Comparison of ENCODE assay signal across 8 cellular contexts in genomic region chr12:57063991-57064725, GRCh38. TPM values are rescaled to one million over a fixed set of nuclear protein-coding genes. Genes with fewer than 3 reads are reported as not detected.
A peak's percentile ranks its signal among the peaks of the same experiment; 100 is the strongest.
DNase-seq lines count a peak whose midpoint lies in the region; ATAC-seq, FAIRE-seq and TF ChIP-seq lines count a peak whose summit lies in the region.

No MANE protein-coding gene starts in this region.

- no peak overlapping the region for H3K23ac ChIP-seq in mesendoderm (ENCODE audit: low read length)

- H3K9ac ChIP-seq in mesendoderm (ENCODE audit: low read length), result no peak overlapping the region

- FAIRE-seq in GM12891 (lab: Jason Lieb, UNC), result peak; percentile 45

- no peak overlapping the region for H2AK5ac ChIP-seq in mesendoderm (ENCODE audit: low read length)

- H3K27ac Mint-ChIP-seq in immature natural killer cell, result peak overlapping the region; percentile 88 to 96 (median 94)

- H3K27me3 Mint-ChIP-seq in immature natural killer cell (ENCODE audit: low read depth in 3 of 3), result peaks cover 0 to 1% (median 0%) of the 10 kb centered on the region in 3 donors

- peaks cover 0 to 15% (median 8%) of the 10 kb centered on the region in 3 donors for H3K36me3 Mint-ChIP-seq in immature natural killer cell

- H4K8ac ChIP-seq in mesendoderm (ENCODE audit: low read depth, low read length), result no peak overlapping the region

- H3K4me3 ChIP-seq in Peyer's patch (no peak overlapping the region), mesendoderm (ENCODE audit: low read length) (no peak overlapping the region)

- H3K27me3 ChIP-seq in Peyer's patch (no peaks in the 10 kb centered on the region), mesendoderm (ENCODE audit: insufficient read depth, low read length, poor library complexity) (no peaks in the 10 kb centered on the region)

- DNase-seq in GM12891 (ENCODE audit: insufficient read length, low spot score) (peak; percentile 38), Peyer's patch (peak in 1 of 3 donors; percentile 53), immature natural killer cell (peak; percentile 60 to 75 (median 66)), NCI-H1048 (lab: John Stamatoyannopoulos, UW) (no peak), NCI-H2029 (lab: John Stamatoyannopoulos, UW) (no peak), cerebellum (ENCODE audit: low spot score) (no peak), mesendoderm (no peak)

- WGBS in mesendoderm (ENCODE audit: extremely low coverage, insufficient coverage, low lambda C conversion rate), result no CpG with 5 or more reads among the region's 5 CpGs

- no peak overlapping the region for H3K18ac ChIP-seq in mesendoderm (ENCODE audit: low read length)

- no peak overlapping the region for H2BK120ac ChIP-seq in mesendoderm (ENCODE audit: low read depth, low read length)

- H3K4me1 ChIP-seq in Peyer's patch (peaks cover 0 to 20% (median 6%) of the 10 kb centered on the region in 4 donors), mesendoderm (ENCODE audit: control insufficient read depth, low read depth, low read length) (no peaks in the 10 kb centered on the region)

- H3K27ac ChIP-seq in Peyer's patch, result peak overlapping the region in 3 of 4 donors; percentile 37 to 73 (median 59)
- H3K27ac ChIP-seq in mesendoderm (ENCODE audit: low read depth, low read length), result no peak overlapping the region

- no peak overlapping the region for H3K4me2 ChIP-seq in mesendoderm (ENCODE audit: low read length)

- H3K79me1 ChIP-seq in mesendoderm (ENCODE audit: low read length), result no peaks in the 10 kb centered on the region

- TF ChIP-seq CTCF in Peyer's patch (IDR thresholded peaks at IDR 0.05), result no peak

- no peak overlapping the region for H2BK5ac ChIP-seq in mesendoderm (ENCODE audit: low read length)

- peak; percentile 82 for ATAC-seq in HG02623 (IDR thresholded peaks at IDR 0.05; ENCODE audit: unreplicated experiment)

- TF ChIP-seq POLR2A in GM12891 (IDR thresholded peaks at IDR 0.05; ENCODE audit: low read depth, low read length) (no peak), Peyer's patch (IDR thresholded peaks at IDR 0.05) (no peak)

- H3K36me3 ChIP-seq in Peyer's patch (no peaks in the 10 kb centered on the region), mesendoderm (ENCODE audit: control insufficient read depth, insufficient read depth, low read length) (peaks cover 11% of the 10 kb centered on the region)

- no peaks in the 10 kb centered on the region for H3K9me3 ChIP-seq in Peyer's patch

- H3K79me2 ChIP-seq in mesendoderm (ENCODE audit: control insufficient read depth, insufficient read depth, low read length), result no peaks in the 10 kb centered on the region

- no peak overlapping the region for H2BK15ac ChIP-seq in mesendoderm (replicated peaks; ENCODE audit: low read depth)

- no peak overlapping the region for H3K4ac ChIP-seq in mesendoderm (ENCODE audit: low read depth, low read length)

- peaks cover 15 to 19% of the 10 kb centered on the region in 2 donors for H3K4me1 Mint-ChIP-seq in immature natural killer cell

- no peak overlapping the region for H4K5ac ChIP-seq in mesendoderm (ENCODE audit: low read length)

- no peaks in the 10 kb centered on the region for H3K9me3 Mint-ChIP-seq in immature natural killer cell

- no peak overlapping the region for H3K56ac ChIP-seq in mesendoderm (ENCODE audit: low read length)

- peak overlapping the region; percentile 62 to 80 (median 67) for H3K4me3 Mint-ChIP-seq in immature natural killer cell

TF ChIP-seq in GM12891, 5 proteins besides CTCF, POLR2A, EP300 and RAD21:
- TF ChIP-seq SPI1 (IDR thresholded peaks at IDR 0.05; ENCODE audit: low read depth, low read length) (no peak), POLR2AphosphoS5 (IDR thresholded peaks at IDR 0.05; ENCODE audit: low read depth, low read length) (no peak), PAX5 (IDR thresholded peaks at IDR 0.05; ENCODE audit: insufficient read depth, low read length, severe bottlenecking) (no peak), TAF1 (IDR thresholded peaks at IDR 0.05; ENCODE audit: low read depth, low read length) (no peak)
TF ChIP-seq in GM12891: peak in this region for 0.

RNA-seq across cellular contexts. Expression of gene MYO1A, which starts 14.2 kb away (rescaled TPM):
- polyA plus RNA-seq in GM12891 (2012; ENCODE audit: low read depth, missing spikeins), result 0.21 TPM
- total RNA-seq in Peyer's patch, result 1,000 to 10,000 TPM in 1 of 4 donors, 100 to 1,000 TPM in 2, 10 to 100 TPM in 1; 94.1 to 1,001 (median 802) TPM
- not detected for polyA plus RNA-seq in immature natural killer cell
- total RNA-seq in cerebellum, result 0.36 TPM
- polyA plus RNA-seq in mesendoderm (2013, experiment 1 of 2), result 0.07 TPM
- polyA plus RNA-seq in mesendoderm (2013, experiment 2 of 2), result 0.07 TPM

RNA-seq across cellular contexts. Expression of gene NEMP1, which starts 14.4 kb away (rescaled TPM):
- polyA plus RNA-seq in GM12891 (2012; ENCODE audit: low read depth, missing spikeins), result 8.8 TPM
- total RNA-seq in Peyer's patch, result 10 to 100 TPM in 1 of 4 donors, 1 to 10 TPM in 3; 4.6 to 11.6 (median 5.7) TPM
- 1 to 10 TPM; 1.6 to 4.1 (median 2.6) TPM for polyA plus RNA-seq in immature natural killer cell
- 12.5 TPM for total RNA-seq in cerebellum
- polyA plus RNA-seq in mesendoderm (2013, experiment 1 of 2), result 14.8 TPM
- polyA plus RNA-seq in mesendoderm (2013, experiment 2 of 2), result 14.9 TPM

RNA-seq across cellular contexts. Expression of gene NAB2, which starts 24.8 kb away (rescaled TPM):
- 13.1 TPM for polyA plus RNA-seq in GM12891 (2012; ENCODE audit: low read depth, missing spikeins)
- total RNA-seq in Peyer's patch, result 10 to 100 TPM in 2 of 4 donors, 1 to 10 TPM in 2; 7.4 to 17.0 (median 10.3) TPM
- polyA plus RNA-seq in immature natural killer cell, result 1 to 10 TPM; 1.0 to 2.7 (median 1.3) TPM
- 15.2 TPM for total RNA-seq in cerebellum
- 10.0 TPM for polyA plus RNA-seq in mesendoderm (2013, experiment 1 of 2)
- polyA plus RNA-seq in mesendoderm (2013, experiment 2 of 2), result 9.5 TPM

RNA-seq across cellular contexts. Expression of gene STAT6, which starts 47.0 kb away (rescaled TPM):
- 99.5 TPM for polyA plus RNA-seq in GM12891 (2012; ENCODE audit: low read depth, missing spikeins)
- 100 to 1,000 TPM; 278 to 416 (median 382) TPM for total RNA-seq in Peyer's patch
- 10 to 100 TPM; 71.1 to 94.0 (median 89.1) TPM for polyA plus RNA-seq in immature natural killer cell
- total RNA-seq in cerebellum, result 7.6 TPM
- polyA plus RNA-seq in mesendoderm (2013, experiment 1 of 2), result 22.6 TPM
- polyA plus RNA-seq in mesendoderm (2013, experiment 2 of 2), result 22.2 TPM

RNA-seq across cellular contexts. Expression of gene TAC3, which starts 47.8 kb away (rescaled TPM):
- 0.27 TPM for polyA plus RNA-seq in GM12891 (2012; ENCODE audit: low read depth, missing spikeins)
- total RNA-seq in Peyer's patch (10 to 100 TPM in 1 of 4 donors, 1 to 10 TPM in 2, not detected in 1; 9.6 to 13.8 (median 9.9) TPM), cerebellum (not detected)
- not detected for polyA plus RNA-seq in immature natural killer cell
- 6.5 TPM for polyA plus RNA-seq in mesendoderm (2013, experiment 1 of 2)
- polyA plus RNA-seq in mesendoderm (2013, experiment 2 of 2), result 5.4 TPM

Comparison
In these comparisons a context has a peak if more than half of its experiments do, and no peak if none do; other contexts are left out.
1. DNase-seq: peak in GM12891 (single experiment) and immature natural killer cell (3 of 3); none in NCI-H1048 (single experiment), NCI-H2029 (single experiment), cerebellum (single experiment) and mesendoderm (single experiment).
2. RNA of gene MYO1A, which starts 14.2 kb away (total RNA-seq): 94.1 to 1,001 TPM in Peyer's patch; 0.36 TPM in cerebellum (single experiment); every median in the first group is over 10 times any median in the second.